In the genomic region with DNA sequence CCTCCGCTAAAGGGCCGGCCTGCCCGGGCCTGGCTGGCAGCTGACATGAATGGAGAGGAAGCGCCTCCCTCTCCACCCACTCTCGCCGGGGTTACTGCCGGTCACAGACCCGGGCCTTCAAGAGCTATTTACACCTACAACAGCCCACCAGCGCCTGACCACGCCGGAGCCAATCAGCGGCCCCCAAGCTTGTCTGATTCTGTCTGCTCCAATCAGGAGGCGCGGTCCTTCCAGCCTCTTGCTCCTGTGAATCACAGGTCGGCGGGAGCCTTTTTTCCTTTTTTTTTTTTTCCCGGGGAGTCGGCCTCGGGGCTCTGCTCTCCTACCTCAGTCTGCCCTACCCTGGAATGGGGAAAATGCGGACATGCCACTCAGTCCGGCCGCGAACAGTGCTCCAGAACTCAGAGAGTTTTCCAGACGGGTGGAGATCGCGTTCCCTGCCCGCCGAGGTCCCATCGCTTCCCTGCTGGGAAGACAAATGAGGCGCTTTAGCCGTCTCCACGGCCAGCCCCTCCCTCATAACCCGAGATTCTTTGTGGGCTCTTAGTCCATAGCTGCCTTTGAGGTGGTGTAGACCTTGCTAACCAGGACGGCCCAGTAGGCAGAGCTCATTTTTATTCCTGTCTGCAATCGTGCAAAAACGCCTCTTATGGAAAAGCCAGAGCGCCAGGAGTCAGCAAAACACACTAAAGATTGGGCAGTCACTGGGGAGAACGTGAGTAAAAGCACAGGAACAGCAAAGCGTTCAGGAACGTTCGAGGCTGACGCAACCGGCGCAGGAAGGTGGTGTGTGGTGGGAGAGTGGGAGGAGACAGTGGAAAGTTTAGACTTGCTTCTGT, we compare ENCODE assay signal across 1 cellular context.
TF ChIP-seq lines count a peak whose summit lies in the region.

No MANE protein-coding gene starts in this region.

TF ChIP-seq in SK-N-SH, 30 proteins besides CTCF, POLR2A, EP300 and RAD21 (continued from another document):
- TF ChIP-seq SIN3A (IDR thresholded peaks at IDR 0.05; ENCODE audit: borderline replicate concordance, low read depth, low read length) (peak; percentile 57; the same call in 1 of the 2 replicates), RXRA (IDR thresholded peaks at IDR 0.05; ENCODE audit: borderline replicate concordance, low read depth) (peak; percentile 97), FOXM1 (IDR thresholded peaks at IDR 0.05; ENCODE audit: low read depth) (no peak), FOSL2 (IDR thresholded peaks at IDR 0.05; ENCODE audit: borderline replicate concordance, low read depth) (peak; percentile 34; the same call in 1 of the 2 replicates), TEAD4 (IDR thresholded peaks at IDR 0.05; ENCODE audit: borderline replicate concordance, insufficient read depth) (no peak), EZH2phosphoT487 (IDR thresholded peaks at IDR 0.05; ENCODE audit: borderline replicate concordance, low read depth) (no peak), GATA2 (CRISPR knock-in tag; IDR thresholded peaks at IDR 0.05) (no peak), GABPA (IDR thresholded peaks at IDR 0.05; ENCODE audit: low read depth) (no peak), POLR2AphosphoS5 (IDR thresholded peaks at IDR 0.05; ENCODE audit: low read depth, low read length) (peak; percentile 68; the same call in 1 of the 2 replicates), RCOR1 (IDR thresholded peaks at IDR 0.05; ENCODE audit: low read length) (peak; percentile 15), TCF12 (IDR thresholded peaks at IDR 0.05) (peak; percentile 38), TAF1 (IDR thresholded peaks at IDR 0.05; ENCODE audit: borderline replicate concordance, low read depth, low read length) (peak; percentile 59), MEF2A (IDR thresholded peaks at IDR 0.05; ENCODE audit: borderline replicate concordance, low read depth) (no peak), SMC3 (IDR thresholded peaks at IDR 0.05; ENCODE audit: low read depth, low read length) (no peak), FOXJ3 (CRISPR knock-in tag; IDR thresholded peaks at IDR 0.05) (peak; percentile 70; the same call in 1 of the 2 replicates), CHD2 (IDR thresholded peaks at IDR 0.05; ENCODE audit: low read length, partially characterized antibody) (peak; percentile 68), MXI1 (IDR thresholded peaks at IDR 0.05; ENCODE audit: low read depth, low read length) (peak; percentile 63)
- TF ChIP-seq, protein P1, sequence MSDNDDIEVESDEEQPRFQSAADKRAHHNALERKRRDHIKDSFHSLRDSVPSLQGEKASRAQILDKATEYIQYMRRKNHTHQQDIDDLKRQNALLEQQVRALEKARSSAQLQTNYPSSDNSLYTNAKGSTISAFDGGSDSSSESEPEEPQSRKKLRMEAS (IDR thresholded peaks at IDR 0.05; ENCODE audit: low read depth), result peak; percentile 84
- TF ChIP-seq, protein P2, sequence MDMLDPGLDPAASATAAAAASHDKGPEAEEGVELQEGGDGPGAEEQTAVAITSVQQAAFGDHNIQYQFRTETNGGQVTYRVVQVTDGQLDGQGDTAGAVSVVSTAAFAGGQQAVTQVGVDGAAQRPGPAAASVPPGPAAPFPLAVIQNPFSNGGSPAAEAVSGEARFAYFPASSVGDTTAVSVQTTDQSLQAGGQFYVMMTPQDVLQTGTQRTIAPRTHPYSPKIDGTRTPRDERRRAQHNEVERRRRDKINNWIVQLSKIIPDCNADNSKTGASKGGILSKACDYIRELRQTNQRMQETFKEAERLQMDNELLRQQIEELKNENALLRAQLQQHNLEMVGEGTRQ (IDR thresholded peaks at IDR 0.05; ENCODE audit: borderline replicate concordance, low read depth, low read length), result peak; percentile 82
- TF ChIP-seq, protein P3, sequence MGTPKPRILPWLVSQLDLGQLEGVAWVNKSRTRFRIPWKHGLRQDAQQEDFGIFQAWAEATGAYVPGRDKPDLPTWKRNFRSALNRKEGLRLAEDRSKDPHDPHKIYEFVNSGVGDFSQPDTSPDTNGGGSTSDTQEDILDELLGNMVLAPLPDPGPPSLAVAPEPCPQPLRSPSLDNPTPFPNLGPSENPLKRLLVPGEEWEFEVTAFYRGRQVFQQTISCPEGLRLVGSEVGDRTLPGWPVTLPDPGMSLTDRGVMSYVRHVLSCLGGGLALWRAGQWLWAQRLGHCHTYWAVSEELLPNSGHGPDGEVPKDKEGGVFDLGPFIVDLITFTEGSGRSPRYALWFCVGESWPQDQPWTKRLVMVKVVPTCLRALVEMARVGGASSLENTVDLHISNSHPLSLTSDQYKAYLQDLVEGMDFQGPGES (IDR thresholded peaks at IDR 0.05; ENCODE audit: low read depth, low read length), result 0 out of 2 replicates have a peak, but pooled peaks have one; percentile 25
- TF ChIP-seq, protein P4, sequence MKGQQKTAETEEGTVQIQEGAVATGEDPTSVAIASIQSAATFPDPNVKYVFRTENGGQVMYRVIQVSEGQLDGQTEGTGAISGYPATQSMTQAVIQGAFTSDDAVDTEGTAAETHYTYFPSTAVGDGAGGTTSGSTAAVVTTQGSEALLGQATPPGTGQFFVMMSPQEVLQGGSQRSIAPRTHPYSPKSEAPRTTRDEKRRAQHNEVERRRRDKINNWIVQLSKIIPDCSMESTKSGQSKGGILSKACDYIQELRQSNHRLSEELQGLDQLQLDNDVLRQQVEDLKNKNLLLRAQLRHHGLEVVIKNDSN (IDR thresholded peaks at IDR 0.05; ENCODE audit: borderline replicate concordance, low read depth), result peak; percentile 89
- TF ChIP-seq, protein P5, sequence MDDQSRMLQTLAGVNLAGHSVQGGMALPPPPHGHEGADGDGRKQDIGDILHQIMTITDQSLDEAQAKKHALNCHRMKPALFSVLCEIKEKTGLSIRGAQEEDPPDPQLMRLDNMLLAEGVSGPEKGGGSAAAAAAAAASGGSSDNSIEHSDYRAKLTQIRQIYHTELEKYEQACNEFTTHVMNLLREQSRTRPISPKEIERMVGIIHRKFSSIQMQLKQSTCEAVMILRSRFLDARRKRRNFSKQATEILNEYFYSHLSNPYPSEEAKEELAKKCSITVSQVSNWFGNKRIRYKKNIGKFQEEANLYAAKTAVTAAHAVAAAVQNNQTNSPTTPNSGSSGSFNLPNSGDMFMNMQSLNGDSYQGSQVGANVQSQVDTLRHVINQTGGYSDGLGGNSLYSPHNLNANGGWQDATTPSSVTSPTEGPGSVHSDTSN (IDR thresholded peaks at IDR 0.05), result peak; percentile 36; the same call in 1 of the 2 replicates
